ENCODE assay signal across 8 cellular contexts in the genomic region with DNA sequence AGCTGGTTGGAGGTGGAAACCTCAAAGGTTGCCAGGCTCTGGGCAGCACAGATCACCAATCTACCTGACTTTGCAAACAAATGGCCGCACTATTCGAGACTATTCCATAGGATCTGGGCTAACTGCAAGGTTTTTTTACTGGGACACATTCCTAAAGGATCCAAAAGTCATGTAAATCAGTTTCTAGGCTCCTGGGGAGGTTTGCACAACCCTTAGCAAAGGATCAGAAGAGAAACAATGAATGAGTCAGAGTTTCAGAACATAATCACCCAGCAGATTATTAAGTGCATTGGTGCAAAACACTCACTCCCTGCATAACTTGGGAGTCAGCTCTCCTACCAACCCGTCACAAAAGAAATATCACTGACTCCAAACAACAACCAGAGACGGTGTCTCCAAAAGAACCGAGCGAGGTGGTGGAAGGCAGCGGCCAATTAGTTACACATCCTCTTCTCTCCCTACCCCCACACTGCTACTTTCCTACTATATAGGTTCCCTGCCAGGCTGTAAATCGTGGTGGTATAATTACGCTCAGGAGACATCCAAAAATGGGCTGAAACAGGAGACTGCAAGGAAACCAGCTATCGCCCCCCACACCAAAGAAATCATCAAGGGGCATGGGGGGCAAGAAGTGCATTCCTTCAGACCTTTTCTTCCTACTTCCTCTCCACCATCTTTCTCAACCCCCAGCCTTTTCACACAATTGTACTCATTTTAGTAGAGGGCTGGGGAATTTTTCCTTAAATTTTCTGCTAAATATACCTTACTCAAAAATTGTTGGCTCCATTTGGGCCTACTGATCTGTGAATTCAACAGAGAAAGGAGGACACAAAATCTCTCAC. TPM values are rescaled to one million over a fixed set of nuclear protein-coding genes. Genes with fewer than 3 reads are reported as not detected.
DNase-seq lines count a peak whose midpoint lies in the region; ATAC-seq lines count a peak whose summit lies in the region.

No MANE protein-coding gene starts in this region.

- H3K9me3 ChIP-seq in NT2/D1 (ENCODE audit: insufficient read depth, low read length), result no peaks in the 10 kb centered on the region
- H3K9me3 ChIP-seq in subcutaneous abdominal adipose tissue (ENCODE audit: control insufficient read depth in 5 of 5, low read length in 5 of 5), result no peaks in the 10 kb centered on the region

- peak; percentile 39 for DNase-seq in activated naive CD4-positive, alpha-beta T cell treated with anti-CD3 and anti-CD28 coated beads for 36 hours
- no peak for DNase-seq in activated naive CD4-positive, alpha-beta T cell treated with anti-CD3 and anti-CD28 coated beads, Interleukin-2, amount 50 U/mL, for 16 hours
- DNase-seq in NT2/D1 (ENCODE audit: low read depth, low spot score), result peak; percentile 80
- DNase-seq in caudate nucleus (lab: John Stamatoyannopoulos, UW), result peak in 16 of 61 donors; percentile 6 to 60 (median 26)
- DNase-seq in kidney tubule cell (ENCODE audit: low spot score), result peak; percentile 97
- no peak for DNase-seq in T1000 (lab: John Stamatoyannopoulos, UW)

- H3K36me3 Mint-ChIP-seq in activated naive CD4-positive, alpha-beta T cell treated with anti-CD3 and anti-CD28 coated beads for 36 hours (ENCODE audit: low read depth), result peaks cover 5% of the 10 kb centered on the region

- H3K27ac ChIP-seq in caudate nucleus (ENCODE audit: low read depth, low read length) (peak overlapping the region; percentile 96), subcutaneous abdominal adipose tissue (ENCODE audit: low read depth, low read length) (peak overlapping the region; percentile 98)

- H3K4me3 ChIP-seq in NT2/D1 (ENCODE audit: insufficient read length, low read depth) (peak overlapping the region; percentile 85), subcutaneous abdominal adipose tissue (ENCODE audit: low read depth in 1 of 5, low read length in 5 of 5) (peak overlapping the region; percentile 74 to 97 (median 95))

- intact Hi-C loops in activated naive CD4-positive, alpha-beta T cell treated with anti-CD3 and anti-CD28 coated beads for 36 hours (cut with micrococcal nuclease), result loop anchor here (1.0 to 10.0 kb wide), 16 partner anchors 27 to 1157 kb away; a partner anchor contains a TSS

- no peaks in the 10 kb centered on the region for H3K9me3 Mint-ChIP-seq in activated naive CD4-positive, alpha-beta T cell treated with anti-CD3 and anti-CD28 coated beads for 36 hours

- H3K4me1 Mint-ChIP-seq in activated naive CD4-positive, alpha-beta T cell treated with anti-CD3 and anti-CD28 coated beads for 36 hours (ENCODE audit: low read depth), result peaks cover 23% of the 10 kb centered on the region

- no peak overlapping the region for H3K4me3 Mint-ChIP-seq in activated naive CD4-positive, alpha-beta T cell treated with anti-CD3 and anti-CD28 coated beads for 36 hours

- CTCF ChIA-PET in activated naive CD4-positive, alpha-beta T cell treated with anti-CD3 and anti-CD28 coated beads for 36 hours (lab: Charles Lee), result interaction anchor here (0.6 to 1.3 kb wide), 5 partner anchors 18 to 1383 kb away, joined by 3 to 5 read pairs (median 3); no protein-coding TSS in a partner anchor

- peak; percentile 19 for ATAC-seq in HG02852 (IDR thresholded peaks at IDR 0.05; ENCODE audit: unreplicated experiment)

- H3K36me3 ChIP-seq in NT2/D1 (ENCODE audit: insufficient read depth, insufficient read length, low read length) (peaks cover 2% of the 10 kb centered on the region), subcutaneous abdominal adipose tissue (ENCODE audit: control insufficient read depth in 5 of 5, insufficient read depth in 5 of 5, low read length in 5 of 5) (no peaks in the 10 kb centered on the region)

- no peak overlapping the region for H3K27ac Mint-ChIP-seq in activated naive CD4-positive, alpha-beta T cell treated with anti-CD3 and anti-CD28 coated beads for 36 hours

- H3K9ac ChIP-seq in NT2/D1 (ENCODE audit: insufficient read length, low read depth) (peak overlapping the region; percentile 69), subcutaneous abdominal adipose tissue (ENCODE audit: low read length in 5 of 5) (peak overlapping the region; percentile 89 to 99 (median 95))

- H3K27me3 ChIP-seq in NT2/D1 (ENCODE audit: insufficient read depth, insufficient read length) (no peaks in the 10 kb centered on the region), subcutaneous abdominal adipose tissue (ENCODE audit: control insufficient read depth in 5 of 5, insufficient read depth in 4 of 5, low read length in 5 of 5) (no peaks in the 10 kb centered on the region)

- H3K27me3 Mint-ChIP-seq in activated naive CD4-positive, alpha-beta T cell treated with anti-CD3 and anti-CD28 coated beads for 36 hours (ENCODE audit: low read depth), result no peaks in the 10 kb centered on the region

- H3K4me1 ChIP-seq in NT2/D1 (ENCODE audit: insufficient read depth, insufficient read length) (no peaks in the 10 kb centered on the region), subcutaneous abdominal adipose tissue (ENCODE audit: control insufficient read depth in 5 of 5, insufficient read depth in 5 of 5, low read length in 5 of 5) (peaks cover 7 to 53% (median 47%) of the 10 kb centered on the region in 5 donors)

RNA-seq across cellular contexts. Expression of a gene that starts 3.2 kb away (rescaled TPM):
- 10 to 100 TPM; 33.4 to 37.6 TPM for total RNA-seq in activated naive CD4-positive, alpha-beta T cell treated with anti-CD3 and anti-CD28 coated beads for 36 hours

Comparison
In these comparisons a context has a peak if more than half of its experiments do, and no peak if none do; other contexts are left out.
1. DNase-seq: peak in activated naive CD4-positive, alpha-beta T cell treated with anti-CD3 and anti-CD28 coated beads for 36 hours (single experiment), NT2/D1 (single experiment) and kidney tubule cell (single experiment); none in activated naive CD4-positive, alpha-beta T cell treated with anti-CD3 and anti-CD28 coated beads, Interleukin-2, amount 50 U/mL, for 16 hours (single experiment) and T1000 (single experiment).